ENCODE assay signal across 2 cellular contexts in the genomic region with DNA sequence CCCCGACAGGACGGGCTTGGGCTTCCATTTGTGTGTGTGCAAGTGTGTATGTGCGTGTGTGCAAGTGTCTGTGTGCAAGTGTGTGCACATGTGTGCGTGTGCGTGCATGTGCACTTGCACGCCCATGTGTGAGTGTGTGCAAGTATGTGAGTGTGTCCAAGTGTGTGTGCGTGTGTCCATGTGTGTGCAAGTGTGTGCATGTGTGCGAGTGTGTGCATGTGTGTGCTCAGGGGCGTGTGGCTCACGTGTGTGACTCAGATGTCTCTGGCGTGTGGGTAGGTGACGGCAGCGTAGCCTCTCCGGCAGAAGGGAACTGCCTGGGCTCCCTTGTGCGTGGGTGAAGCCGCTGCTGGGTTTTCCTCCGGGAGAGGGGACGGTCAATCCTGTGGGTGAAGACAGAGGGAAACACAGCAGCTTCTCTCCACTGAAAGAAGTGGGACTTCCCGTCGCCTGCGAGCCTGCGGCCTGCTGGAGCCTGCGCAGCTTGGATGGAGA.
TF ChIP-seq lines count a peak whose summit lies in the region.

No MANE protein-coding gene starts in this region.

TF ChIP-seq in GM23338, 12 proteins besides CTCF, POLR2A, EP300 and RAD21 (continues in another document):
- TF ChIP-seq POLR2AphosphoS5 (IDR thresholded peaks at IDR 0.05; ENCODE audit: low read depth) (no peak), STAT1 (IDR thresholded peaks at IDR 0.05; ENCODE audit: unreplicated experiment) (no peak), EZH2 (IDR thresholded peaks at IDR 0.05; ENCODE audit: low read depth, unreplicated experiment) (no peak), EZH2phosphoT487 (IDR thresholded peaks at IDR 0.05; ENCODE audit: unreplicated experiment) (no peak), ZNF331 (CRISPR knock-in tag; IDR thresholded peaks at IDR 0.05; ENCODE audit: low read depth) (no peak), ZNF114 (CRISPR knock-in tag; IDR thresholded peaks at IDR 0.05) (no peak), CREB1 (CRISPR knock-in tag; IDR thresholded peaks at IDR 0.05; ENCODE audit: low read depth) (no peak), JUNB (IDR thresholded peaks at IDR 0.05; ENCODE audit: unreplicated experiment) (no peak), NANOG (IDR thresholded peaks at IDR 0.05; ENCODE audit: borderline replicate concordance) (no peak)
- TF ChIP-seq, protein P1, sequence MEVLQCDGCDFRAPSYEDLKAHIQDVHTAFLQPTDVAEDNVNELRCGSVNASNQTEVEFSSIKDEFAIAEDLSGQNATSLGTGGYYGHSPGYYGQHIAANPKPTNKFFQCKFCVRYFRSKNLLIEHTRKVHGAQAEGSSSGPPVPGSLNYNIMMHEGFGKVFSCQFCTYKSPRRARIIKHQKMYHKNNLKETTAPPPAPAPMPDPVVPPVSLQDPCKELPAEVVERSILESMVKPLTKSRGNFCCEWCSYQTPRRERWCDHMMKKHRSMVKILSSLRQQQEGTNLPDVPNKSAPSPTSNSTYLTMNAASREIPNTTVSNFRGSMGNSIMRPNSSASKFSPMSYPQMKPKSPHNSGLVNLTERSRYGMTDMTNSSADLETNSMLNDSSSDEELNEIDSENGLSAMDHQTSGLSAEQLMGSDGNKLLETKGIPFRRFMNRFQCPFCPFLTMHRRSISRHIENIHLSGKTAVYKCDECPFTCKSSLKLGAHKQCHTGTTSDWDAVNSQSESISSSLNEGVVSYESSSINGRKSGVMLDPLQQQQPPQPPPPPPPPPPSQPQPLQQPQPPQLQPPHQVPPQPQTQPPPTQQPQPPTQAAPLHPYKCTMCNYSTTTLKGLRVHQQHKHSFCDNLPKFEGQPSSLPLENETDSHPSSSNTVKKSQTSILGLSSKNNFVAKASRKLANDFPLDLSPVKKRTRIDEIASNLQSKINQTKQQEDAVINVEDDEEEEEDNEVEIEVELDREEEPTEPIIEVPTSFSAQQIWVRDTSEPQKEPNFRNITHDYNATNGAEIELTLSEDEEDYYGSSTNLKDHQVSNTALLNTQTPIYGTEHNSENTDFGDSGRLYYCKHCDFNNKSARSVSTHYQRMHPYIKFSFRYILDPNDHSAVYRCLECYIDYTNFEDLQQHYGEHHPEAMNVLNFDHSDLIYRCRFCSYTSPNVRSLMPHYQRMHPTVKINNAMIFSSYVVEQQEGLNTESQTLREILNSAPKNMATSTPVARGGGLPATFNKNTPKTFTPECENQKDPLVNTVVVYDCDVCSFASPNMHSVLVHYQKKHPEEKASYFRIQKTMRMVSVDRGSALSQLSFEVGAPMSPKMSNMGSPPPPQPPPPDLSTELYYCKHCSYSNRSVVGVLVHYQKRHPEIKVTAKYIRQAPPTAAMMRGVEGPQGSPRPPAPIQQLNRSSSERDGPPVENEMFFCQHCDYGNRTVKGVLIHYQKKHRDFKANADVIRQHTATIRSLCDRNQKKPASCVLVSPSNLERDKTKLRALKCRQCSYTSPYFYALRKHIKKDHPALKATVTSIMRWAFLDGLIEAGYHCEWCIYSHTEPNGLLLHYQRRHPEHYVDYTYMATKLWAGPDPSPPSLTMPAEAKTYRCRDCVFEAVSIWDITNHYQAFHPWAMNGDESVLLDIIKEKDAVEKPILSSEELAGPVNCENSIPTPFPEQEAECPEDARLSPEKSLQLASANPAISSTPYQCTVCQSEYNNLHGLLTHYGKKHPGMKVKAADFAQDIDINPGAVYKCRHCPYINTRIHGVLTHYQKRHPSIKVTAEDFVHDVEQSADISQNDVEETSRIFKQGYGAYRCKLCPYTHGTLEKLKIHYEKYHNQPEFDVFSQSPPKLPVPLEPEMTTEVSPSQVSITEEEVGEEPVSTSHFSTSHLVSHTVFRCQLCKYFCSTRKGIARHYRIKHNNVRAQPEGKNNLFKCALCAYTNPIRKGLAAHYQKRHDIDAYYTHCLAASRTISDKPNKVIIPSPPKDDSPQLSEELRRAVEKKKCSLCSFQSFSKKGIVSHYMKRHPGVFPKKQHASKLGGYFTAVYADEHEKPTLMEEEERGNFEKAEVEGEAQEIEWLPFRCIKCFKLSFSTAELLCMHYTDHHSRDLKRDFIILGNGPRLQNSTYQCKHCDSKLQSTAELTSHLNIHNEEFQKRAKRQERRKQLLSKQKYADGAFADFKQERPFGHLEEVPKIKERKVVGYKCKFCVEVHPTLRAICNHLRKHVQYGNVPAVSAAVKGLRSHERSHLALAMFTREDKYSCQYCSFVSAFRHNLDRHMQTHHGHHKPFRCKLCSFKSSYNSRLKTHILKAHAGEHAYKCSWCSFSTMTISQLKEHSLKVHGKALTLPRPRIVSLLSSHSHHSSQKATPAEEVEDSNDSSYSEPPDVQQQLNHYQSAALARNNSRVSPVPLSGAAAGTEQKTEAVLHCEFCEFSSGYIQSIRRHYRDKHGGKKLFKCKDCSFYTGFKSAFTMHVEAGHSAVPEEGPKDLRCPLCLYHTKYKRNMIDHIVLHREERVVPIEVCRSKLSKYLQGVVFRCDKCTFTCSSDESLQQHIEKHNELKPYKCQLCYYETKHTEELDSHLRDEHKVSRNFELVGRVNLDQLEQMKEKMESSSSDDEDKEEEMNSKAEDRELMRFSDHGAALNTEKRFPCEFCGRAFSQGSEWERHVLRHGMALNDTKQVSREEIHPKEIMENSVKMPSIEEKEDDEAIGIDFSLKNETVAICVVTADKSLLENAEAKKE (CRISPR knock-in tag; IDR thresholded peaks at IDR 0.05): no peak
- TF ChIP-seq, protein P2, sequence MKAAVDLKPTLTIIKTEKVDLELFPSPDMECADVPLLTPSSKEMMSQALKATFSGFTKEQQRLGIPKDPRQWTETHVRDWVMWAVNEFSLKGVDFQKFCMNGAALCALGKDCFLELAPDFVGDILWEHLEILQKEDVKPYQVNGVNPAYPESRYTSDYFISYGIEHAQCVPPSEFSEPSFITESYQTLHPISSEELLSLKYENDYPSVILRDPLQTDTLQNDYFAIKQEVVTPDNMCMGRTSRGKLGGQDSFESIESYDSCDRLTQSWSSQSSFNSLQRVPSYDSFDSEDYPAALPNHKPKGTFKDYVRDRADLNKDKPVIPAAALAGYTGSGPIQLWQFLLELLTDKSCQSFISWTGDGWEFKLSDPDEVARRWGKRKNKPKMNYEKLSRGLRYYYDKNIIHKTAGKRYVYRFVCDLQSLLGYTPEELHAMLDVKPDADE (IDR thresholded peaks at IDR 0.05): no peak

TF ChIP-seq in GM12878, 131 proteins besides CTCF, POLR2A, EP300 and RAD21:
- TF ChIP-seq, protein P3, sequence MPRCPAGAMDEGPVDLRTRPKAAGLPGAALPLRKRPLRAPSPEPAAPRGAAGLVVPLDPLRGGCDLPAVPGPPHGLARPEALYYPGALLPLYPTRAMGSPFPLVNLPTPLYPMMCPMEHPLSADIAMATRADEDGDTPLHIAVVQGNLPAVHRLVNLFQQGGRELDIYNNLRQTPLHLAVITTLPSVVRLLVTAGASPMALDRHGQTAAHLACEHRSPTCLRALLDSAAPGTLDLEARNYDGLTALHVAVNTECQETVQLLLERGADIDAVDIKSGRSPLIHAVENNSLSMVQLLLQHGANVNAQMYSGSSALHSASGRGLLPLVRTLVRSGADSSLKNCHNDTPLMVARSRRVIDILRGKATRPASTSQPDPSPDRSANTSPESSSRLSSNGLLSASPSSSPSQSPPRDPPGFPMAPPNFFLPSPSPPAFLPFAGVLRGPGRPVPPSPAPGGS (IDR thresholded peaks at IDR 0.05; ENCODE audit: borderline replicate concordance, insufficient read depth, low read depth, low read length, poor library complexity, severe bottlenecking): peak; percentile 100
- TF ChIP-seq MYC (IDR thresholded peaks at IDR 0.05; ENCODE audit: insufficient read depth, insufficient read length, insufficient replicate concordance, low read length, severe bottlenecking) (peak; percentile 27), MEF2A (IDR thresholded peaks at IDR 0.05; ENCODE audit: insufficient read depth, low read depth, low read length) (no peak), TCF3 (IDR thresholded peaks at IDR 0.05; ENCODE audit: borderline replicate concordance, insufficient read depth, low read depth, low read length) (0 out of 2 replicates have a peak, but pooled peaks have one; percentile 61)
- TF ChIP-seq, protein P4, sequence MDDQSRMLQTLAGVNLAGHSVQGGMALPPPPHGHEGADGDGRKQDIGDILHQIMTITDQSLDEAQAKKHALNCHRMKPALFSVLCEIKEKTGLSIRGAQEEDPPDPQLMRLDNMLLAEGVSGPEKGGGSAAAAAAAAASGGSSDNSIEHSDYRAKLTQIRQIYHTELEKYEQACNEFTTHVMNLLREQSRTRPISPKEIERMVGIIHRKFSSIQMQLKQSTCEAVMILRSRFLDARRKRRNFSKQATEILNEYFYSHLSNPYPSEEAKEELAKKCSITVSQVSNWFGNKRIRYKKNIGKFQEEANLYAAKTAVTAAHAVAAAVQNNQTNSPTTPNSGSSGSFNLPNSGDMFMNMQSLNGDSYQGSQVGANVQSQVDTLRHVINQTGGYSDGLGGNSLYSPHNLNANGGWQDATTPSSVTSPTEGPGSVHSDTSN (IDR thresholded peaks at IDR 0.05; ENCODE audit: insufficient replicate concordance, low read depth, low read length): peak; percentile 75
- TF ChIP-seq, protein P5, sequence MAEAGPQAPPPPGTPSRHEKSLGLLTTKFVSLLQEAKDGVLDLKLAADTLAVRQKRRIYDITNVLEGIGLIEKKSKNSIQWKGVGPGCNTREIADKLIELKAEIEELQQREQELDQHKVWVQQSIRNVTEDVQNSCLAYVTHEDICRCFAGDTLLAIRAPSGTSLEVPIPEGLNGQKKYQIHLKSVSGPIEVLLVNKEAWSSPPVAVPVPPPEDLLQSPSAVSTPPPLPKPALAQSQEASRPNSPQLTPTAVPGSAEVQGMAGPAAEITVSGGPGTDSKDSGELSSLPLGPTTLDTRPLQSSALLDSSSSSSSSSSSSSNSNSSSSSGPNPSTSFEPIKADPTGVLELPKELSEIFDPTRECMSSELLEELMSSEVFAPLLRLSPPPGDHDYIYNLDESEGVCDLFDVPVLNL (IDR thresholded peaks at IDR 0.05; ENCODE audit: low read depth, low read length): no peak
TF ChIP-seq in GM12878: peak in this region for 4.
